14 cellular contexts compared by ENCODE assay signal in genomic region chr1:201896951-201897391, GRCh38. TPM values are rescaled to one million over a fixed set of nuclear protein-coding genes. Genes with fewer than 3 reads are reported as not detected.
DNase-seq lines count a peak whose midpoint lies in the region; ATAC-seq and TF ChIP-seq lines count a peak whose summit lies in the region.
"Had no signal": no experiment of that assay in that cellular context is flagged by ENCODE, and none has a peak within 500 bp of the region (broad histone marks: within the 10 kb centered on the region; RNA-seq: fewer than 3 reads in every experiment).

No MANE protein-coding gene starts in this region.

- peak; percentile 2 for ATAC-seq in sciatic nerve
- no peak for ATAC-seq in GM18519 (IDR thresholded peaks at IDR 0.05; ENCODE audit: low FRiP score, unreplicated experiment)
- no peak for ATAC-seq in HG02981 (IDR thresholded peaks at IDR 0.05; ENCODE audit: unreplicated experiment)

- intact Hi-C loops in sciatic nerve (cut with DNase I) = loop anchor here (2.0 kb wide), 1 partner anchor 76 kb away; no protein-coding TSS in a partner anchor

- H3K4me3 ChIP-seq in fibroblast of the aortic adventitia (ENCODE audit: low read depth, low read length) = no peak overlapping the region
- H3K4me3 ChIP-seq: upper lobe of left lung had no signal

- peak; percentile 72 for DNase-seq in GM03348 (ENCODE audit: low spot score)
- peak; percentile 62 for DNase-seq in RPMI8226
- peak; percentile 59 for DNase-seq in fibroblast of the aortic adventitia (ENCODE audit: low read depth)
- no peak for DNase-seq in sciatic nerve (ENCODE audit: low spot score)
- no peak for DNase-seq in NCI-H345 (lab: John Stamatoyannopoulos, UW)
- no peak for DNase-seq in NCI-H774 (lab: John Stamatoyannopoulos, UW)
- DNase-seq: endodermal cell; NCI-H1048; stimulated activated CD4-positive, alpha-beta T cell treated with anti-CD3 and anti-CD28 coated beads, Interleukin-1b, Interleukin-23, amount 100 ng/mL, for 48 hours; upper lobe of left lung had no signal

- no peak for TF ChIP-seq CTCF in fibroblast of the aortic adventitia (IDR thresholded peaks at IDR 0.05; ENCODE audit: insufficient read depth, low read length)

RNA-seq across cellular contexts. Expression of gene SHISA4, which starts 8.3 kb away (rescaled TPM):
- total RNA-seq in fibroblast of the aortic adventitia (ENCODE audit: low replicate concordance) (19.4 and 20.9 TPM in 2 replicates), sciatic nerve (37.7 TPM)

RNA-seq across cellular contexts. Expression of gene LMOD1, which starts 49.4 kb away (rescaled TPM):
- total RNA-seq in fibroblast of the aortic adventitia (ENCODE audit: low replicate concordance) = 14.5 and 22.3 TPM in 2 replicates
- total RNA-seq in sciatic nerve = 41.6 TPM
- total RNA-seq: activated T-helper 2 cell treated with anti-CD3 and anti-CD28 coated beads, Interferon-gamma antibody, Interleukin-2, Interleukin-4, amounts not matched to agents 10 μg/mL and 5 μg/mL and 100 μg/mL, durations not matched to agents 14 hours and 24 hours and 36 hours; T-helper 1 cell treated with Interleukin-12 subunit alpha and Interleukin-12 subunit beta and Interleukin-4 antibody, amounts not matched to agents 30 ng/mL and 1 ng/mL, for 36 hours had no signal

RNA-seq across cellular contexts. Expression of gene TIMM17A, which starts 58.3 kb away (rescaled TPM):
- total RNA-seq in fibroblast of the aortic adventitia (ENCODE audit: low replicate concordance) (29.9 and 59.6 TPM in 2 replicates), sciatic nerve (28.7 TPM)

Comparison
In these comparisons a context has a peak if more than half of its experiments do, and no peak if none do; other contexts are left out.
1. DNase-seq: peak in GM03348 (single experiment), RPMI8226 (single experiment) and fibroblast of the aortic adventitia (single experiment); none in sciatic nerve (single experiment), NCI-H345 (single experiment) and NCI-H774 (single experiment).